In genomic region chr19:58118979-58119733, GRCh38 we compare ENCODE assay signal across 25 cellular contexts.
"Had no signal": no experiment of that assay in that cellular context is flagged by ENCODE, and none has a peak within 500 bp of the region (broad histone marks: within the 10 kb centered on the region; RNA-seq: fewer than 3 reads in every experiment).

No MANE protein-coding gene starts in this region.

- H3K36me3 ChIP-seq: neutrophil, ovary, right atrium auricular region had no signal

- H3K27me3 ChIP-seq: ovary, right atrium auricular region, tibial nerve had no signal

- DNase-seq: activated CD4-positive, alpha-beta T cell treated with anti-CD3 and anti-CD28 coated beads, Interleukin-2, amount 10 ng/mL, durations not matched to agents 7 days and 5 days; activated CD8-positive, alpha-beta memory T cell treated with anti-CD3 and anti-CD28 coated beads, Interleukin-2, amount 10 ng/mL, durations not matched to agents 7 days and 5 days; activated CD8-positive, alpha-beta T cell treated with anti-CD3 and anti-CD28 coated beads for 36 hours; activated gamma-delta T cell treated with Interleukin-2 at 50 U/mL for 16 hours; activated T-cell treated with anti-CD3 and anti-CD28 coated beads for 4 hours; cortex of kidney; effector CD4-positive, alpha-beta T cell; heart right ventricle; kidney glomerular epithelial cell; left ventricle myocardium inferior; mammary epithelial cell; ovary; psoas muscle; stimulated activated CD4-positive, alpha-beta T cell treated with anti-CD3 and anti-CD28 coated beads, Interleukin-4, amount 100 ng/mL, for 24 hours; stimulated activated naive CD4-positive, alpha-beta T cell treated with Interleukin-2 at 50 U/mL for 16 hours; SW 1271; T-helper 2 cell had no signal

- ATAC-seq: activated CD4-positive, CD25-positive, alpha-beta regulatory T cell treated with anti-CD3 and anti-CD28 coated beads, Interleukin-2, amount 50 U/mL, for 24 hours; activated CD8-positive, alpha-beta memory T cell treated with anti-CD3 and anti-CD28 coated beads, Interleukin-2, amount 10 ng/mL, durations not matched to agents 7 days and 5 days; activated CD8-positive, alpha-beta T cell treated with anti-CD3 and anti-CD28 coated beads for 36 hours; psoas muscle had no signal

- H3K27me3 Mint-ChIP-seq: activated CD4-positive, alpha-beta T cell treated with anti-CD3 and anti-CD28 coated beads, Interleukin-2, amount 10 ng/mL, durations not matched to agents 7 days and 5 days; activated CD8-positive, alpha-beta memory T cell treated with anti-CD3 and anti-CD28 coated beads, Interleukin-2, amount 10 ng/mL, durations not matched to agents 7 days and 5 days had no signal

- H3K4me3 Mint-ChIP-seq: activated CD4-positive, alpha-beta T cell treated with anti-CD3 and anti-CD28 coated beads, Interleukin-2, amount 10 ng/mL, durations not matched to agents 7 days and 5 days; activated CD8-positive, alpha-beta memory T cell treated with anti-CD3 and anti-CD28 coated beads, Interleukin-2, amount 10 ng/mL, durations not matched to agents 7 days and 5 days; activated CD8-positive, alpha-beta T cell treated with anti-CD3 and anti-CD28 coated beads for 36 hours; activated naive CD4-positive, alpha-beta T cell treated with anti-CD3 and anti-CD28 coated beads, Interleukin-2, amount 50 U/mL, for 24 hours; mesothelial cell of epicardium; nephron had no signal

- H3K4me1 ChIP-seq: heart right ventricle, left ventricle myocardium inferior, psoas muscle, right atrium auricular region, tibial nerve had no signal

- H3K4me3 ChIP-seq: left ventricle myocardium inferior, ovary, right atrium auricular region, tibial nerve had no signal

- H3K27ac ChIP-seq: heart right ventricle, left ventricle myocardium inferior, neutrophil, ovary, psoas muscle, right atrium auricular region, tibial nerve, VCaP had no signal

- H3K4me1 Mint-ChIP-seq: activated CD4-positive, alpha-beta T cell treated with anti-CD3 and anti-CD28 coated beads, Interleukin-2, amount 10 ng/mL, durations not matched to agents 7 days and 5 days; activated CD8-positive, alpha-beta memory T cell treated with anti-CD3 and anti-CD28 coated beads, Interleukin-2, amount 10 ng/mL, durations not matched to agents 7 days and 5 days; mesothelial cell of epicardium; nephron had no signal

- H3K27ac Mint-ChIP-seq: activated CD4-positive, alpha-beta T cell treated with anti-CD3 and anti-CD28 coated beads, Interleukin-2, amount 10 ng/mL, durations not matched to agents 7 days and 5 days; activated CD8-positive, alpha-beta memory T cell treated with anti-CD3 and anti-CD28 coated beads, Interleukin-2, amount 10 ng/mL, durations not matched to agents 7 days and 5 days; activated CD8-positive, alpha-beta T cell treated with anti-CD3 and anti-CD28 coated beads for 36 hours; activated naive CD4-positive, alpha-beta T cell treated with anti-CD3 and anti-CD28 coated beads, Interleukin-2, amount 50 U/mL, for 24 hours; mesothelial cell of epicardium; nephron had no signal
